Comparison of ENCODE assay signal across 1 cellular context in the genomic region with DNA sequence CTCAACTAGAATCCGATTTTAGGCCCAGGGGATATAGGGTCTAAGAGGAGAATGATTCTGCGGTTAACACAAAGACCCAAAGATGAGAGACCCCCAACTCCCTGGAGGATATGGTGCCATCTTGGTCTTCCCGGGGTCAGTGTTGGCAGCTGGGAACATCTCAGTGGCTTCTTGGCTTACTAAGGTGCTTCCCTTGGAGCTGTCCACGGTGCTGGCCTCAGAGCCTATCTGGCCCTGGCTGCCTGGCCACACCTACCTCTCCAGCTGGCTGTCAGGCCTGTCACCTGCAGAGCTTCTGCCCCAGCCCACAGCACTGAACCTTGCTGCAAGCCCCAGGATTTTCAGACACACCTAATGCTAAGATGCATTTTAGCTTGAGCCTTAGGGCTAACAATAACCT.
TF ChIP-seq lines count a peak whose summit lies in the region.

No MANE protein-coding gene starts in this region.

TF ChIP-seq in K562, 482 proteins besides CTCF, POLR2A, EP300 and RAD21 (continued from another document and continues in another):
- TF ChIP-seq, protein P1, sequence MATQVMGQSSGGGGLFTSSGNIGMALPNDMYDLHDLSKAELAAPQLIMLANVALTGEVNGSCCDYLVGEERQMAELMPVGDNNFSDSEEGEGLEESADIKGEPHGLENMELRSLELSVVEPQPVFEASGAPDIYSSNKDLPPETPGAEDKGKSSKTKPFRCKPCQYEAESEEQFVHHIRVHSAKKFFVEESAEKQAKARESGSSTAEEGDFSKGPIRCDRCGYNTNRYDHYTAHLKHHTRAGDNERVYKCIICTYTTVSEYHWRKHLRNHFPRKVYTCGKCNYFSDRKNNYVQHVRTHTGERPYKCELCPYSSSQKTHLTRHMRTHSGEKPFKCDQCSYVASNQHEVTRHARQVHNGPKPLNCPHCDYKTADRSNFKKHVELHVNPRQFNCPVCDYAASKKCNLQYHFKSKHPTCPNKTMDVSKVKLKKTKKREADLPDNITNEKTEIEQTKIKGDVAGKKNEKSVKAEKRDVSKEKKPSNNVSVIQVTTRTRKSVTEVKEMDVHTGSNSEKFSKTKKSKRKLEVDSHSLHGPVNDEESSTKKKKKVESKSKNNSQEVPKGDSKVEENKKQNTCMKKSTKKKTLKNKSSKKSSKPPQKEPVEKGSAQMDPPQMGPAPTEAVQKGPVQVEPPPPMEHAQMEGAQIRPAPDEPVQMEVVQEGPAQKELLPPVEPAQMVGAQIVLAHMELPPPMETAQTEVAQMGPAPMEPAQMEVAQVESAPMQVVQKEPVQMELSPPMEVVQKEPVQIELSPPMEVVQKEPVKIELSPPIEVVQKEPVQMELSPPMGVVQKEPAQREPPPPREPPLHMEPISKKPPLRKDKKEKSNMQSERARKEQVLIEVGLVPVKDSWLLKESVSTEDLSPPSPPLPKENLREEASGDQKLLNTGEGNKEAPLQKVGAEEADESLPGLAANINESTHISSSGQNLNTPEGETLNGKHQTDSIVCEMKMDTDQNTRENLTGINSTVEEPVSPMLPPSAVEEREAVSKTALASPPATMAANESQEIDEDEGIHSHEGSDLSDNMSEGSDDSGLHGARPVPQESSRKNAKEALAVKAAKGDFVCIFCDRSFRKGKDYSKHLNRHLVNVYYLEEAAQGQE (CRISPR knock-in tag; IDR thresholded peaks at IDR 0.05; ENCODE audit: low read depth), result peak; percentile 98
- TF ChIP-seq, protein P2, sequence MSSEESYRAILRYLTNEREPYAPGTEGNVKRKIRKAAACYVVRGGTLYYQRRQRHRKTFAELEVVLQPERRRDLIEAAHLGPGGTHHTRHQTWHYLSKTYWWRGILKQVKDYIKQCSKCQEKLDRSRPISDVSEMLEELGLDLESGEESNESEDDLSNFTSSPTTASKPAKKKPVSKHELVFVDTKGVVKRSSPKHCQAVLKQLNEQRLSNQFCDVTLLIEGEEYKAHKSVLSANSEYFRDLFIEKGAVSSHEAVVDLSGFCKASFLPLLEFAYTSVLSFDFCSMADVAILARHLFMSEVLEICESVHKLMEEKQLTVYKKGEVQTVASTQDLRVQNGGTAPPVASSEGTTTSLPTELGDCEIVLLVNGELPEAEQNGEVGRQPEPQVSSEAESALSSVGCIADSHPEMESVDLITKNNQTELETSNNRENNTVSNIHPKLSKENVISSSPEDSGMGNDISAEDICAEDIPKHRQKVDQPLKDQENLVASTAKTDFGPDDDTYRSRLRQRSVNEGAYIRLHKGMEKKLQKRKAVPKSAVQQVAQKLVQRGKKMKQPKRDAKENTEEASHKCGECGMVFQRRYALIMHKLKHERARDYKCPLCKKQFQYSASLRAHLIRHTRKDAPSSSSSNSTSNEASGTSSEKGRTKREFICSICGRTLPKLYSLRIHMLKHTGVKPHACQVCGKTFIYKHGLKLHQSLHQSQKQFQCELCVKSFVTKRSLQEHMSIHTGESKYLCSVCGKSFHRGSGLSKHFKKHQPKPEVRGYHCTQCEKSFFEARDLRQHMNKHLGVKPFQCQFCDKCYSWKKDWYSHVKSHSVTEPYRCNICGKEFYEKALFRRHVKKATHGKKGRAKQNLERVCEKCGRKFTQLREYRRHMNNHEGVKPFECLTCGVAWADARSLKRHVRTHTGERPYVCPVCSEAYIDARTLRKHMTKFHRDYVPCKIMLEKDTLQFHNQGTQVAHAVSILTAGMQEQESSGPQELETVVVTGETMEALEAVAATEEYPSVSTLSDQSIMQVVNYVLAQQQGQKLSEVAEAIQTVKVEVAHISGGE (CRISPR knock-in tag; IDR thresholded peaks at IDR 0.05), result 0 out of 6 replicates have a peak, but pooled peaks of 1 of the 3 experiments have one; percentile 26
- peak; percentile 37; the same call in 1 of the 2 replicates for TF ChIP-seq ZNF589 (CRISPR knock-in tag; IDR thresholded peaks at IDR 0.05; ENCODE audit: low read depth)
- TF ChIP-seq, protein P3, sequence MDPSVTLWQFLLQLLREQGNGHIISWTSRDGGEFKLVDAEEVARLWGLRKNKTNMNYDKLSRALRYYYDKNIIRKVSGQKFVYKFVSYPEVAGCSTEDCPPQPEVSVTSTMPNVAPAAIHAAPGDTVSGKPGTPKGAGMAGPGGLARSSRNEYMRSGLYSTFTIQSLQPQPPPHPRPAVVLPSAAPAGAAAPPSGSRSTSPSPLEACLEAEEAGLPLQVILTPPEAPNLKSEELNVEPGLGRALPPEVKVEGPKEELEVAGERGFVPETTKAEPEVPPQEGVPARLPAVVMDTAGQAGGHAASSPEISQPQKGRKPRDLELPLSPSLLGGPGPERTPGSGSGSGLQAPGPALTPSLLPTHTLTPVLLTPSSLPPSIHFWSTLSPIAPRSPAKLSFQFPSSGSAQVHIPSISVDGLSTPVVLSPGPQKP (CRISPR knock-in tag; IDR thresholded peaks at IDR 0.05), result no peak
- TF ChIP-seq HNRNPL (IDR thresholded peaks at IDR 0.05; ENCODE audit: low read depth, low read length), result no peak
- no peak for TF ChIP-seq ZNF133 (CRISPR knock-in tag; IDR thresholded peaks at IDR 0.05)
- TF ChIP-seq CBX5 (IDR thresholded peaks at IDR 0.05; ENCODE audit: borderline replicate concordance, low read depth), result no peak
- no peak for TF ChIP-seq HDAC3 (IDR thresholded peaks at IDR 0.05; ENCODE audit: borderline replicate concordance, partially characterized antibody)
- no peak for TF ChIP-seq RBM15 (IDR thresholded peaks at IDR 0.05; ENCODE audit: insufficient read depth, low read length)
- 0 out of 2 replicates have a peak, but pooled peaks have one; percentile 19 for TF ChIP-seq SMAD4 (CRISPR knock-in tag; conservative IDR thresholded peaks at IDR 0.05)
- TF ChIP-seq, protein P4, sequence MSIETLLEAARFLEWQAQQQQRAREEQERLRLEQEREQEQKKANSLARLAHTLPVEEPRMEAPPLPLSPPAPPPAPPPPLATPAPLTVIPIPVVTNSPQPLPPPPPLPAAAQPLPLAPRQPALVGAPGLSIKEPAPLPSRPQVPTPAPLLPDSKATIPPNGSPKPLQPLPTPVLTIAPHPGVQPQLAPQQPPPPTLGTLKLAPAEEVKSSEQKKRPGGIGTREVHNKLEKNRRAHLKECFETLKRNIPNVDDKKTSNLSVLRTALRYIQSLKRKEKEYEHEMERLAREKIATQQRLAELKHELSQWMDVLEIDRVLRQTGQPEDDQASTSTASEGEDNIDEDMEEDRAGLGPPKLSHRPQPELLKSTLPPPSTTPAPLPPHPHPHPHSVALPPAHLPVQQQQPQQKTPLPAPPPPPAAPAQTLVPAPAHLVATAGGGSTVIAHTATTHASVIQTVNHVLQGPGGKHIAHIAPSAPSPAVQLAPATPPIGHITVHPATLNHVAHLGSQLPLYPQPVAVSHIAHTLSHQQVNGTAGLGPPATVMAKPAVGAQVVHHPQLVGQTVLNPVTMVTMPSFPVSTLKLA (conservative IDR thresholded peaks at IDR 0.05), result no peak
- no peak for TF ChIP-seq TARDBP (IDR thresholded peaks at IDR 0.05)
- TF ChIP-seq KDM5B (IDR thresholded peaks at IDR 0.05; ENCODE audit: insufficient replicate concordance, low read depth, low read length), result no peak
- TF ChIP-seq SUPT5H (IDR thresholded peaks at IDR 0.05), result no peak
- no peak for TF ChIP-seq SIRT6 (IDR thresholded peaks at IDR 0.05; ENCODE audit: low read depth, low read length)
- TF ChIP-seq ETS2 (tag; IDR thresholded peaks at IDR 0.05; ENCODE audit: borderline replicate concordance, poor library complexity, severe bottlenecking), result no peak
- TF ChIP-seq TRIM28 (IDR thresholded peaks at IDR 0.05), result no peak
- no peak for TF ChIP-seq ZC3H11A (IDR thresholded peaks at IDR 0.05; ENCODE audit: low read depth, low read length)
- TF ChIP-seq KDM2B (CRISPR knock-in tag; IDR thresholded peaks at IDR 0.05), result no peak
- TF ChIP-seq, protein P5, sequence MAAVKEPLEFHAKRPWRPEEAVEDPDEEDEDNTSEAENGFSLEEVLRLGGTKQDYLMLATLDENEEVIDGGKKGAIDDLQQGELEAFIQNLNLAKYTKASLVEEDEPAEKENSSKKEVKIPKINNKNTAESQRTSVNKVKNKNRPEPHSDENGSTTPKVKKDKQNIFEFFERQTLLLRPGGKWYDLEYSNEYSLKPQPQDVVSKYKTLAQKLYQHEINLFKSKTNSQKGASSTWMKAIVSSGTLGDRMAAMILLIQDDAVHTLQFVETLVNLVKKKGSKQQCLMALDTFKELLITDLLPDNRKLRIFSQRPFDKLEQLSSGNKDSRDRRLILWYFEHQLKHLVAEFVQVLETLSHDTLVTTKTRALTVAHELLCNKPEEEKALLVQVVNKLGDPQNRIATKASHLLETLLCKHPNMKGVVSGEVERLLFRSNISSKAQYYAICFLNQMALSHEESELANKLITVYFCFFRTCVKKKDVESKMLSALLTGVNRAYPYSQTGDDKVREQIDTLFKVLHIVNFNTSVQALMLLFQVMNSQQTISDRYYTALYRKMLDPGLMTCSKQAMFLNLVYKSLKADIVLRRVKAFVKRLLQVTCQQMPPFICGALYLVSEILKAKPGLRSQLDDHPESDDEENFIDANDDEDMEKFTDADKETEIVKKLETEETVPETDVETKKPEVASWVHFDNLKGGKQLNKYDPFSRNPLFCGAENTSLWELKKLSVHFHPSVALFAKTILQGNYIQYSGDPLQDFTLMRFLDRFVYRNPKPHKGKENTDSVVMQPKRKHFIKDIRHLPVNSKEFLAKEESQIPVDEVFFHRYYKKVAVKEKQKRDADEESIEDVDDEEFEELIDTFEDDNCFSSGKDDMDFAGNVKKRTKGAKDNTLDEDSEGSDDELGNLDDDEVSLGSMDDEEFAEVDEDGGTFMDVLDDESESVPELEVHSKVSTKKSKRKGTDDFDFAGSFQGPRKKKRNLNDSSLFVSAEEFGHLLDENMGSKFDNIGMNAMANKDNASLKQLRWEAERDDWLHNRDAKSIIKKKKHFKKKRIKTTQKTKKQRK (IDR thresholded peaks at IDR 0.05; ENCODE audit: borderline replicate concordance, low read depth, low read length), result no peak
- TF ChIP-seq, protein P6, sequence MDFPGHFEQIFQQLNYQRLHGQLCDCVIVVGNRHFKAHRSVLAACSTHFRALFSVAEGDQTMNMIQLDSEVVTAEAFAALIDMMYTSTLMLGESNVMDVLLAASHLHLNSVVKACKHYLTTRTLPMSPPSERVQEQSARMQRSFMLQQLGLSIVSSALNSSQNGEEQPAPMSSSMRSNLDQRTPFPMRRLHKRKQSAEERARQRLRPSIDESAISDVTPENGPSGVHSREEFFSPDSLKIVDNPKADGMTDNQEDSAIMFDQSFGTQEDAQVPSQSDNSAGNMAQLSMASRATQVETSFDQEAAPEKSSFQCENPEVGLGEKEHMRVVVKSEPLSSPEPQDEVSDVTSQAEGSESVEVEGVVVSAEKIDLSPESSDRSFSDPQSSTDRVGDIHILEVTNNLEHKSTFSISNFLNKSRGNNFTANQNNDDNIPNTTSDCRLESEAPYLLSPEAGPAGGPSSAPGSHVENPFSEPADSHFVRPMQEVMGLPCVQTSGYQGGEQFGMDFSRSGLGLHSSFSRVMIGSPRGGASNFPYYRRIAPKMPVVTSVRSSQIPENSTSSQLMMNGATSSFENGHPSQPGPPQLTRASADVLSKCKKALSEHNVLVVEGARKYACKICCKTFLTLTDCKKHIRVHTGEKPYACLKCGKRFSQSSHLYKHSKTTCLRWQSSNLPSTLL (IDR thresholded peaks at IDR 0.05), result no peak
- TF ChIP-seq ZNF785 (CRISPR knock-in tag; IDR thresholded peaks at IDR 0.05), result no peak
- TF ChIP-seq, protein P7, sequence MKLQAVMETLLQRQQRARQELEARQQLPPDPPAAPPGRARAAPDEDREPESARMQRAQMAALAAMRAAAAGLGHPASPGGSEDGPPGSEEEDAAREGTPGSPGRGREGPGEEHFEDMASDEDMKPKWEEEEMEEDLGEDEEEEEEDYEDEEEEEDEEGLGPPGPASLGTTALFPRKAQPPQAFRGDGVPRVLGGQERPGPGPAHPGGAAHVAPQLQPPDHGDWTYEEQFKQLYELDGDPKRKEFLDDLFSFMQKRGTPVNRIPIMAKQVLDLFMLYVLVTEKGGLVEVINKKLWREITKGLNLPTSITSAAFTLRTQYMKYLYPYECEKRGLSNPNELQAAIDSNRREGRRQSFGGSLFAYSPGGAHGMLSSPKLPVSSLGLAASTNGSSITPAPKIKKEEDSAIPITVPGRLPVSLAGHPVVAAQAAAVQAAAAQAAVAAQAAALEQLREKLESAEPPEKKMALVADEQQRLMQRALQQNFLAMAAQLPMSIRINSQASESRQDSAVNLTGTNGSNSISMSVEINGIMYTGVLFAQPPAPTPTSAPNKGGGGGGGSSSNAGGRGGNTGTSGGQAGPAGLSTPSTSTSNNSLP (IDR thresholded peaks at IDR 0.05; ENCODE audit: borderline replicate concordance, low read depth, low read length), result no peak
- TF ChIP-seq HDAC8 (tag; IDR thresholded peaks at IDR 0.05), result 0 out of 2 replicates have a peak, but pooled peaks have one; percentile 35
- peak; percentile 70; the same call in 1 of the 2 replicates for TF ChIP-seq HDAC2 (IDR thresholded peaks at IDR 0.05)
- TF ChIP-seq, protein P8, sequence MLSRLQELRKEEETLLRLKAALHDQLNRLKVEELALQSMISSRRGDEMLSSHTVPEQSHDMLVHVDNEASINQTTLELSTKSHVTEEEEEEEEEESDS (CRISPR knock-in tag; IDR thresholded peaks at IDR 0.05), result no peak
- TF ChIP-seq PRMT5 (CRISPR knock-in tag; IDR thresholded peaks at IDR 0.05), result peak; percentile 78; the same call in 1 of the 2 replicates
- no peak for TF ChIP-seq ELF1 (tag; IDR thresholded peaks at IDR 0.05)
- no peak for TF ChIP-seq ZNF253 (CRISPR knock-in tag; conservative IDR thresholded peaks at IDR 0.05)
- TF ChIP-seq KHSRP (IDR thresholded peaks at IDR 0.05), result no peak
- TF ChIP-seq RCOR1 (IDR thresholded peaks at IDR 0.05; ENCODE audit: borderline replicate concordance in 1 of 2, low read depth in 2 of 2, low read length in 2 of 2), result peak in 1 of 2 experiments; percentile 63; a peak in 2 of 4 replicates
